ENCODE assay signal across 8 cellular contexts in the genomic region with DNA sequence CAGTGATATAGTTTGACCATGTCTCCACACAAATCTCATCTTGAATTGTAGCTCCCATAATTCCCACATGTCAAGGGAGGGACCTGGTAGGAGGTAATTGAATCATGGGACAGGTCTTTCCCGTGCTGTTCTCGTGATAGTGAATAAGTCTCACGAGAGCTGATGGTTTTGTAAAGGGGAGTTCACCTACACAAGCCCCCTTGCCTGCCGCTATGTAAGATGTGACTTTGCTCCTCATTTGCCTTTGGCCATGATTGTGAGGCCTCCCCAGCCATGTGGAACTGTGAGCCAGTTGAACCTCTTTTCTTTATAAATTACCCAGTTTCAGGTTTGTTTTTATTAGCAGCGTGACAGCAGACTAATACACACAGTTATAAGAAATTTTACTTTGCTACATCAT. TPM values are rescaled to one million over a fixed set of nuclear protein-coding genes. Genes with fewer than 3 reads are reported as not detected.
DNase-seq lines count a peak whose midpoint lies in the region; ATAC-seq, FAIRE-seq and TF ChIP-seq lines count a peak whose summit lies in the region.
"Not testable (repeated sequence)": the region's sequence is repeated elsewhere in the genome, so short reads cannot be mapped to it uniquely, and the experiment has no call there.

No MANE protein-coding gene starts in this region.

- CTCF ChIA-PET in WTC11 (lab: Charles Lee): not testable (repeated sequence)

- not testable (repeated sequence) for DNase-seq in GM18507 (ENCODE audit: extremely low spot score, insufficient read length, low read depth); WTC11 (ENCODE audit: low spot score); right atrium auricular region (ENCODE audit: low spot score)

- H3K36me3 Mint-ChIP-seq in WTC11: not testable (repeated sequence)
- H3K36me3 Mint-ChIP-seq in stimulated activated naive CD8-positive, alpha-beta T cell treated with anti-CD3 and anti-CD28 coated beads, Interleukin-15, Interleukin-2, amounts not matched to agents 100 ng/mL and 50 ng/mL, for 24 hours (ENCODE audit: low read depth): peaks cover 14% of the 10 kb centered on the region

- H3K27ac Mint-ChIP-seq in WTC11: 0 out of 2 replicates have a peak overlapping the region, but pooled peaks have one; percentile 46
- peak overlapping the region; percentile 50 for H3K27ac Mint-ChIP-seq in stimulated activated naive CD8-positive, alpha-beta T cell treated with anti-CD3 and anti-CD28 coated beads, Interleukin-15, Interleukin-2, amounts not matched to agents 100 ng/mL and 50 ng/mL, for 24 hours

- H3K4me1 ChIP-seq in right atrium auricular region: peaks cover 0 to 21% of the 10 kb centered on the region in 2 donors

- not testable (repeated sequence) for H3K4me1 Mint-ChIP-seq in WTC11
- peaks cover 34% of the 10 kb centered on the region for H3K4me1 Mint-ChIP-seq in stimulated activated naive CD8-positive, alpha-beta T cell treated with anti-CD3 and anti-CD28 coated beads, Interleukin-15, Interleukin-2, amounts not matched to agents 100 ng/mL and 50 ng/mL, for 24 hours (ENCODE audit: low read depth)

- H3K27ac ChIP-seq in right atrium auricular region: peak overlapping the region; percentile 66 to 70

- not testable (repeated sequence) for H3K27me3 ChIP-seq in right atrium auricular region

- not testable (repeated sequence) for H3K9me3 ChIP-seq in right atrium auricular region

- ATAC-seq in GM19395 (IDR thresholded peaks at IDR 0.05; ENCODE audit: unreplicated experiment) (peak; percentile 17), GM21786 (IDR thresholded peaks at IDR 0.05; ENCODE audit: unreplicated experiment) (peak; percentile 5), HG03025 (IDR thresholded peaks at IDR 0.05; ENCODE audit: low FRiP score, unreplicated experiment) (peak; percentile 8), HG03565 (IDR thresholded peaks at IDR 0.05; ENCODE audit: unreplicated experiment) (peak; percentile 8)
- ATAC-seq in WTC11: not testable (repeated sequence)

- peak; percentile 26 for FAIRE-seq in GM18507 (lab: Jason Lieb, UNC)

- peaks cover 13% of the 10 kb centered on the region for H3K36me3 ChIP-seq in right atrium auricular region

- TF ChIP-seq CTCF in WTC11 (IDR thresholded peaks at IDR 0.05); right atrium auricular region (IDR thresholded peaks at IDR 0.05): not testable (repeated sequence)

- not testable (repeated sequence) for H3K27me3 Mint-ChIP-seq in WTC11 (ENCODE audit: low read depth); stimulated activated naive CD8-positive, alpha-beta T cell treated with anti-CD3 and anti-CD28 coated beads, Interleukin-15, Interleukin-2, amounts not matched to agents 100 ng/mL and 50 ng/mL, for 24 hours

- not testable (repeated sequence) for H3K9me3 Mint-ChIP-seq in WTC11; stimulated activated naive CD8-positive, alpha-beta T cell treated with anti-CD3 and anti-CD28 coated beads, Interleukin-15, Interleukin-2, amounts not matched to agents 100 ng/mL and 50 ng/mL, for 24 hours

- not testable (repeated sequence) for H3K4me3 ChIP-seq in right atrium auricular region

- POLR2A ChIA-PET in WTC11 (lab: Charles Lee): not testable (repeated sequence)

- not testable (repeated sequence) for H3K4me3 Mint-ChIP-seq in WTC11; stimulated activated naive CD8-positive, alpha-beta T cell treated with anti-CD3 and anti-CD28 coated beads, Interleukin-15, Interleukin-2, amounts not matched to agents 100 ng/mL and 50 ng/mL, for 24 hours

RNA-seq across cellular contexts. Expression of a gene that starts 7.8 kb away (rescaled TPM):
- total RNA-seq in WTC11 (2021) (10.7 to 15.6 TPM (median 11.7 TPM) in 3 replicates), right atrium auricular region (10 to 100 TPM; 19.5 to 20.5 TPM)

RNA-seq across cellular contexts. Expression of a gene that starts 29.6 kb away (rescaled TPM):
- total RNA-seq in WTC11 (2021): 6.4 to 9.0 TPM (median 8.3 TPM) in 3 replicates
- total RNA-seq in right atrium auricular region: 1 to 10 TPM; 2.0 to 5.2 TPM

RNA-seq across cellular contexts. Expression of a gene that starts 30.0 kb away (rescaled TPM):
- total RNA-seq in WTC11 (2021) (28.3 to 33.9 TPM (median 30.9 TPM) in 3 replicates), right atrium auricular region (10 to 100 TPM; 19.5 to 22.8 TPM)
